Comparison of ENCODE assay signal across 1 cellular context in genomic region chr12:1992732-1993131, GRCh38.
TF ChIP-seq lines count a peak whose summit lies in the region.

No MANE protein-coding gene starts in this region.

TF ChIP-seq in IMR-90, 13 proteins besides CTCF, POLR2A, EP300 and RAD21:
- no peak for TF ChIP-seq RFX5 (IDR thresholded peaks at IDR 0.05; ENCODE audit: low read depth, low read length)
TF ChIP-seq in IMR-90: peak in this region for 0.
